ENCODE assay signal across 8 cellular contexts in the genomic region with DNA sequence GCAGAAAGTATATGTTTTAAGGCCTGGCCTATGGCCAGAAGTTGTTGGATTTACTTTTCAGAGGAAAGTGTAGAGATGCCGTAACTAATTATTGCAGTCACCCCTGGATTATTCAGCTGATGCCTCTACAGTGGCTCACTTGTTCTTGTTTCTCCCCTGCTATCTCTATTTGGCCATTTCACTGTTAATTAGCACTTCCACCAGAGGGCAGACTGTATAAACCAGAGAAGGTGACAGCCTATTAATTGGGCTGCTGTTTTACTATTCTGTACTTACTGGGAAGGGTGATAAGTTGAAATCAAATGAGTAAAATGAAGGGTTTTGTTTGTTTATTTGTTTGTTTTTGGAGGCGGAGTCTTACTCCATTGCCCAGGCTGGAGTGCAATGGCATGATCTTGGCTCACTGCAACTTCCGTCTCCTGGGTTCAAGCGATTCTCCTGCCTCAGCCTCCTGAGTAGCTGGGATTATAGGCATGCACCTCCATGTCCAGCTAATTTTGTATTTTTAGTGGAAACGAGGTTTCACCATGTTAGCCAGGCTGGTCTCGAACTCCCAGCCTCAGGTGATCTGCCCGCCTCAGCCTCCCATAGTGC.
A peak's percentile ranks its signal among the peaks of the same experiment; 100 is the strongest.
DNase-seq lines count a peak whose midpoint lies in the region; ATAC-seq and TF ChIP-seq lines count a peak whose summit lies in the region.

No MANE protein-coding gene starts in this region.

- H3K36me3 Mint-ChIP-seq in activated naive CD8-positive, alpha-beta T cell treated with anti-CD3 and anti-CD28 coated beads for 36 hours = peaks cover 21% of the 10 kb centered on the region

- H3K9me3 Mint-ChIP-seq in activated naive CD8-positive, alpha-beta T cell treated with anti-CD3 and anti-CD28 coated beads for 36 hours = no peaks in the 10 kb centered on the region

- no peak for DNase-seq in heart right ventricle
- no peak for DNase-seq in Right ventricle myocardium superior
- DNase-seq in PC-9 = no peak
- DNase-seq in fibroblast of villous mesenchyme (ENCODE audit: low read depth) = peak; percentile 25
- no peak for DNase-seq in upper lobe of left lung
- DNase-seq in activated naive CD8-positive, alpha-beta T cell treated with anti-CD3 and anti-CD28 coated beads for 36 hours = no peak

- no peaks in the 10 kb centered on the region for H3K27me3 ChIP-seq in heart right ventricle
- no peaks in the 10 kb centered on the region for H3K27me3 ChIP-seq in PC-9 (ENCODE audit: insufficient read depth, low read depth)
- no peaks in the 10 kb centered on the region for H3K27me3 ChIP-seq in upper lobe of left lung

- intact Hi-C loops in heart right ventricle (cut with DNase I) = loop anchor here in 2 of 10 donors (5.0 to 10.0 kb wide), 2 partner anchors 95 to 113 kb away; no protein-coding TSS in a partner anchor
- intact Hi-C loops in Right ventricle myocardium superior (cut with DNase I) = no loop called here
- intact Hi-C loops in PC-9 (cut with micrococcal nuclease; ENCODE audit: unreplicated experiment) = loop anchor here (1.0 kb wide), 1 partner anchor 20 kb away; no protein-coding TSS in a partner anchor

- 89 to 97% methylated on average over 7 of the region's 7 CpGs for WGBS in heart right ventricle, 2 donors
- WGBS in upper lobe of left lung, 2 donors = 84 to 87% methylated on average over 7 of the region's 7 CpGs

- H3K4me1 Mint-ChIP-seq in activated naive CD8-positive, alpha-beta T cell treated with anti-CD3 and anti-CD28 coated beads for 36 hours = no peaks in the 10 kb centered on the region

- H3K27me3 Mint-ChIP-seq in activated naive CD8-positive, alpha-beta T cell treated with anti-CD3 and anti-CD28 coated beads for 36 hours = no peaks in the 10 kb centered on the region

- H3K36me3 ChIP-seq in heart right ventricle (peaks cover 0 to 100% (median 68%) of the 10 kb centered on the region in 9 donors), PC-9 (ENCODE audit: low read depth) (peaks cover 22% of the 10 kb centered on the region), upper lobe of left lung (peaks cover 35 to 89% (median 57%) of the 10 kb centered on the region in 4 donors)

- CTCF ChIA-PET in PC-9 (lab: Charles Lee) = no interaction called here

- POLR2A ChIA-PET in PC-9 (lab: Charles Lee; ENCODE audit: unreplicated experiment) = interaction anchor here (0.7 kb wide), 1 partner anchor 633 kb away, joined by 3 read pairs; no protein-coding TSS in a partner anchor

- no peak for TF ChIP-seq EP300 in upper lobe of left lung (IDR thresholded peaks at IDR 0.05)

- H3K9me3 ChIP-seq in heart right ventricle (no peaks in the 10 kb centered on the region), PC-9 (ENCODE audit: insufficient read depth, low read depth) (no peaks in the 10 kb centered on the region), upper lobe of left lung (no peaks in the 10 kb centered on the region)

- no peak overlapping the region for H3K27ac Mint-ChIP-seq in activated naive CD8-positive, alpha-beta T cell treated with anti-CD3 and anti-CD28 coated beads for 36 hours

- no peak overlapping the region for H3K4me2 ChIP-seq in PC-9

- H3K4me3 ChIP-seq in heart right ventricle = no peak overlapping the region
- no peak overlapping the region for H3K4me3 ChIP-seq in PC-9
- no peak overlapping the region for H3K4me3 ChIP-seq in fibroblast of villous mesenchyme (ENCODE audit: low read depth, low read length)
- H3K4me3 ChIP-seq in upper lobe of left lung = no peak overlapping the region

- H3K27ac ChIP-seq in heart right ventricle (no peak overlapping the region), PC-9 (no peak overlapping the region), upper lobe of left lung (peak overlapping the region in 1 of 4 donors; percentile 7)

- ATAC-seq in heart right ventricle = peak in 2 of 8 donors; percentile 51 to 61
- no peak for ATAC-seq in Right ventricle myocardium superior (ENCODE audit: poor library complexity)
- ATAC-seq in upper lobe of left lung (ENCODE audit: low FRiP score in 2 of 2) = peak; percentile 49 to 64
- no peak for ATAC-seq in GM18867 (IDR thresholded peaks at IDR 0.05; ENCODE audit: unreplicated experiment)
- no peak for ATAC-seq in activated CD4-positive, CD25-positive, alpha-beta regulatory T cell treated with anti-CD3 and anti-CD28 coated beads, Interleukin-2, amount 50 U/mL, for 24 hours

- H3F3A ChIP-seq in PC-9 (ENCODE audit: insufficient read depth, low read depth) = peaks cover 20% of the 10 kb centered on the region; the same call in 1 of the 2 replicates

- no peak for TF ChIP-seq POLR2A in upper lobe of left lung (IDR thresholded peaks at IDR 0.05)

- H2AFZ ChIP-seq in PC-9 = no peak overlapping the region

- H3K79me2 ChIP-seq in PC-9 (ENCODE audit: low read depth) = no peaks in the 10 kb centered on the region

- no peak overlapping the region for H3K4me3 Mint-ChIP-seq in activated naive CD8-positive, alpha-beta T cell treated with anti-CD3 and anti-CD28 coated beads for 36 hours

- H3K4me1 ChIP-seq in heart right ventricle (peaks cover 0 to 27% (median 5%) of the 10 kb centered on the region in 9 donors), PC-9 (replicated peaks; ENCODE audit: insufficient read depth) (peaks cover 6% of the 10 kb centered on the region), upper lobe of left lung (peaks cover 26 to 48% (median 35%) of the 10 kb centered on the region in 4 donors)

- H3K9me2 ChIP-seq in PC-9 (ENCODE audit: insufficient read depth) = no peaks in the 10 kb centered on the region

- TF ChIP-seq CTCF in heart right ventricle (IDR thresholded peaks at IDR 0.05) (peak in 7 of 9 donors; percentile 39 to 61 (median 50)), PC-9 (conservative IDR thresholded peaks at IDR 0.05) (peak; percentile 66), fibroblast of villous mesenchyme (IDR thresholded peaks at IDR 0.05; ENCODE audit: insufficient read depth, low read depth, low read length) (peak; percentile 58), upper lobe of left lung (IDR thresholded peaks at IDR 0.05) (peak in 4 of 6 experiments; percentile 25 to 64 (median 57))

- H4K20me1 ChIP-seq in PC-9 (ENCODE audit: insufficient read depth) = peaks cover 39% of the 10 kb centered on the region

- BruUV-seq in PC-9 (replicated peaks; lab: Mats Ljungman, UMichigan) = no TSS peak

Comparison
In these comparisons a context has a peak if more than half of its experiments do, and no peak if none do; other contexts are left out.
1. ATAC-seq: peak in upper lobe of left lung (2 of 2); none in Right ventricle myocardium superior (single experiment), GM18867 (single experiment) and activated CD4-positive, CD25-positive, alpha-beta regulatory T cell treated with anti-CD3 and anti-CD28 coated beads, Interleukin-2, amount 50 U/mL, for 24 hours (0 of 2).
2. Peak in every context shown above with its lines, with median percentiles within 50 percentile points of each other: CTCF ChIP-seq.